1 cellular context compared by ENCODE assay signal in the genomic region with DNA sequence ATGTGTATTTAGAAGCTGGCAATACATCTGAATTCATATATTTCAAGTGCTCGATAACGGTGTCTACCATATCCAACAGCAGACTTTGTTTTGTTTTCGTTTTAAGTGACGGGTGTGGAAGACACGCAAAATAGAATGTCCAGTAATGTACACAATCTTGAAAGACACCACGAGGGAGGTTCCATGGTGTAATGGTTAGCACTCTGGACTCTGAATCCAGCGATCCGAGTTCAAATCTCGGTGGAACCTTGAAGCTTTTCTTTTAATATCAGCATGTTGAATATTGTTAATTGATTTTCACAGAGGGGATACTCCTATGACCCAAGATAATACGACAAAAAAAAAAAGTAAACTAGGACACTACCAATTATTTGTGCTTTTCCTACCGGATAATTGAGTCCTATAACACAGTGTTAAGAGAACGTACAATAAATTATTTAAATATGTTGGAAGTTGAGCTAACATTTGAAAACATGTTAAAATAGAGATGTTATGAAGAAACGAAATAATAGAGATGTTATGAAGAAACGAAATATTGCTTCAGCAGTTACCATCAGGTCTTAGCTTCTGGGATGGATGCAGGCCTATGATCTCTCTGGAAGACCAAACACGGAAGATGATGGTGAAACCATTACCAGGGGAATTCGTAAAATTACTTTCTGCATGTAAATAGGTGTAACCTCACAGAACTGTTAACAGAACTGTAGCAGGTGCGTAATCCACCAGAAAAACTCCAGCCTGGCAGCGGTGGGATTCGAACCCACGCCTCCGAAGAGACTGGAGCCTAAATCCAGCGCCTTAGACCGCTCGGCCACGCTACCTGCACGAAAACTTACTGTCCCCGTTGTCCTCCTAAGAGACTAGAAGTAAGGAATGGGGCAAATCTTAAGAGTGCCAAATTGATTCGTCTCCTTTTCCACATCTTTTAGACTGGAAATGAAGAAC.
TF ChIP-seq lines count a peak whose summit lies in the region.

No MANE protein-coding gene starts in this region.

TF ChIP-seq in GM12878, 131 proteins besides CTCF, POLR2A, EP300 and RAD21 (continued from another document):
- peak; percentile 75; the same call in 1 of the 2 replicates for TF ChIP-seq ZBTB40 (IDR thresholded peaks at IDR 0.05; ENCODE audit: borderline replicate concordance)
- TF ChIP-seq IRF5 (IDR thresholded peaks at IDR 0.05; ENCODE audit: borderline replicate concordance) = no peak
- TF ChIP-seq FOXM1 (IDR thresholded peaks at IDR 0.05; ENCODE audit: low read depth, low read length) = no peak
- no peak for TF ChIP-seq ZBTB33 (IDR thresholded peaks at IDR 0.05)
- no peak for TF ChIP-seq CEBPB (IDR thresholded peaks at IDR 0.05; ENCODE audit: borderline replicate concordance in 1 of 2, low read depth in 2 of 2, low read length in 2 of 2)
- no peak for TF ChIP-seq HSF1 (IDR thresholded peaks at IDR 0.05; ENCODE audit: low read depth, low read length)
- TF ChIP-seq, protein P1, sequence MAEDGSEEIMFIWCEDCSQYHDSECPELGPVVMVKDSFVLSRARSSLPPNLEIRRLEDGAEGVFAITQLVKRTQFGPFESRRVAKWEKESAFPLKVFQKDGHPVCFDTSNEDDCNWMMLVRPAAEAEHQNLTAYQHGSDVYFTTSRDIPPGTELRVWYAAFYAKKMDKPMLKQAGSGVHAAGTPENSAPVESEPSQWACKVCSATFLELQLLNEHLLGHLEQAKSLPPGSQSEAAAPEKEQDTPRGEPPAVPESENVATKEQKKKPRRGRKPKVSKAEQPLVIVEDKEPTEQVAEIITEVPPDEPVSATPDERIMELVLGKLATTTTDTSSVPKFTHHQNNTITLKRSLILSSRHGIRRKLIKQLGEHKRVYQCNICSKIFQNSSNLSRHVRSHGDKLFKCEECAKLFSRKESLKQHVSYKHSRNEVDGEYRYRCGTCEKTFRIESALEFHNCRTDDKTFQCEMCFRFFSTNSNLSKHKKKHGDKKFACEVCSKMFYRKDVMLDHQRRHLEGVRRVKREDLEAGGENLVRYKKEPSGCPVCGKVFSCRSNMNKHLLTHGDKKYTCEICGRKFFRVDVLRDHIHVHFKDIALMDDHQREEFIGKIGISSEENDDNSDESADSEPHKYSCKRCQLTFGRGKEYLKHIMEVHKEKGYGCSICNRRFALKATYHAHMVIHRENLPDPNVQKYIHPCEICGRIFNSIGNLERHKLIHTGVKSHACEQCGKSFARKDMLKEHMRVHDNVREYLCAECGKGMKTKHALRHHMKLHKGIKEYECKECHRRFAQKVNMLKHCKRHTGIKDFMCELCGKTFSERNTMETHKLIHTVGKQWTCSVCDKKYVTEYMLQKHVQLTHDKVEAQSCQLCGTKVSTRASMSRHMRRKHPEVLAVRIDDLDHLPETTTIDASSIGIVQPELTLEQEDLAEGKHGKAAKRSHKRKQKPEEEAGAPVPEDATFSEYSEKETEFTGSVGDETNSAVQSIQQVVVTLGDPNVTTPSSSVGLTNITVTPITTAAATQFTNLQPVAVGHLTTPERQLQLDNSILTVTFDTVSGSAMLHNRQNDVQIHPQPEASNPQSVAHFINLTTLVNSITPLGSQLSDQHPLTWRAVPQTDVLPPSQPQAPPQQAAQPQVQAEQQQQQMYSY (CRISPR knock-in tag; IDR thresholded peaks at IDR 0.05) = no peak
- no peak for TF ChIP-seq BMI1 (IDR thresholded peaks at IDR 0.05; ENCODE audit: borderline replicate concordance)
- TF ChIP-seq, protein P2, sequence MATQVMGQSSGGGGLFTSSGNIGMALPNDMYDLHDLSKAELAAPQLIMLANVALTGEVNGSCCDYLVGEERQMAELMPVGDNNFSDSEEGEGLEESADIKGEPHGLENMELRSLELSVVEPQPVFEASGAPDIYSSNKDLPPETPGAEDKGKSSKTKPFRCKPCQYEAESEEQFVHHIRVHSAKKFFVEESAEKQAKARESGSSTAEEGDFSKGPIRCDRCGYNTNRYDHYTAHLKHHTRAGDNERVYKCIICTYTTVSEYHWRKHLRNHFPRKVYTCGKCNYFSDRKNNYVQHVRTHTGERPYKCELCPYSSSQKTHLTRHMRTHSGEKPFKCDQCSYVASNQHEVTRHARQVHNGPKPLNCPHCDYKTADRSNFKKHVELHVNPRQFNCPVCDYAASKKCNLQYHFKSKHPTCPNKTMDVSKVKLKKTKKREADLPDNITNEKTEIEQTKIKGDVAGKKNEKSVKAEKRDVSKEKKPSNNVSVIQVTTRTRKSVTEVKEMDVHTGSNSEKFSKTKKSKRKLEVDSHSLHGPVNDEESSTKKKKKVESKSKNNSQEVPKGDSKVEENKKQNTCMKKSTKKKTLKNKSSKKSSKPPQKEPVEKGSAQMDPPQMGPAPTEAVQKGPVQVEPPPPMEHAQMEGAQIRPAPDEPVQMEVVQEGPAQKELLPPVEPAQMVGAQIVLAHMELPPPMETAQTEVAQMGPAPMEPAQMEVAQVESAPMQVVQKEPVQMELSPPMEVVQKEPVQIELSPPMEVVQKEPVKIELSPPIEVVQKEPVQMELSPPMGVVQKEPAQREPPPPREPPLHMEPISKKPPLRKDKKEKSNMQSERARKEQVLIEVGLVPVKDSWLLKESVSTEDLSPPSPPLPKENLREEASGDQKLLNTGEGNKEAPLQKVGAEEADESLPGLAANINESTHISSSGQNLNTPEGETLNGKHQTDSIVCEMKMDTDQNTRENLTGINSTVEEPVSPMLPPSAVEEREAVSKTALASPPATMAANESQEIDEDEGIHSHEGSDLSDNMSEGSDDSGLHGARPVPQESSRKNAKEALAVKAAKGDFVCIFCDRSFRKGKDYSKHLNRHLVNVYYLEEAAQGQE (IDR thresholded peaks at IDR 0.05; ENCODE audit: low read depth, low read length) = no peak
- TF ChIP-seq SUPT20H (IDR thresholded peaks at IDR 0.05; ENCODE audit: borderline replicate concordance, control insufficient read depth, low read depth, low read length) = no peak
- TF ChIP-seq RB1 (IDR thresholded peaks at IDR 0.05; ENCODE audit: borderline replicate concordance) = 0 out of 2 replicates have a peak, but pooled peaks have one; percentile 21
